ENCODE assay signal across 18 cellular contexts in genomic region chr2:109527846-109528705, GRCh38.
DNase-seq lines count a peak whose midpoint lies in the region; ATAC-seq and FAIRE-seq lines count a peak whose summit lies in the region.
"Had no signal": no experiment of that assay in that cellular context is flagged by ENCODE, and none has a peak within 500 bp of the region (broad histone marks: within the 10 kb centered on the region; RNA-seq: fewer than 3 reads in every experiment).

No MANE protein-coding gene starts in this region.

- H2BK5ac ChIP-seq in mesendoderm (ENCODE audit: low read length) = no peak overlapping the region

- no CpG with 5 or more reads among the region's 16 CpGs for WGBS in mesendoderm (ENCODE audit: extremely low coverage, insufficient coverage, low lambda C conversion rate)

- H4K5ac ChIP-seq in mesendoderm (ENCODE audit: low read length) = no peak overlapping the region

- ATAC-seq in sciatic nerve = no peak
- ATAC-seq in HG02759 (IDR thresholded peaks at IDR 0.05; ENCODE audit: unreplicated experiment) = no peak
- ATAC-seq in GM19395 (IDR thresholded peaks at IDR 0.05; ENCODE audit: unreplicated experiment) = no peak

- H3K9ac ChIP-seq in mesendoderm (ENCODE audit: low read length) = no peak overlapping the region

- H3K4ac ChIP-seq in mesendoderm (ENCODE audit: low read depth, low read length) = no peak overlapping the region

- no peak overlapping the region for H2BK120ac ChIP-seq in mesendoderm (ENCODE audit: low read depth, low read length)

- intact Hi-C loops in sciatic nerve (cut with DNase I) = no loop called here

- H3K27me3 ChIP-seq in mesendoderm (ENCODE audit: insufficient read depth, low read length, poor library complexity) = no peaks in the 10 kb centered on the region
- H3K27me3 ChIP-seq: Peyer's patch had no signal

- H3K27ac ChIP-seq in mesendoderm (ENCODE audit: low read depth, low read length) = no peak overlapping the region
- H3K27ac ChIP-seq: Peyer's patch had no signal

- no peak overlapping the region for H4K8ac ChIP-seq in mesendoderm (ENCODE audit: low read depth, low read length)

- no peak overlapping the region for H2BK15ac ChIP-seq in mesendoderm (replicated peaks; ENCODE audit: low read depth)

- H3K23ac ChIP-seq in mesendoderm (ENCODE audit: low read length) = no peak overlapping the region

- FAIRE-seq in RCC 7860 (lab: Jason Lieb, UNC) = no peak

- H3K79me1 ChIP-seq in mesendoderm (ENCODE audit: low read length) = no peaks in the 10 kb centered on the region

- H3K4me1 ChIP-seq in mesendoderm (ENCODE audit: control insufficient read depth, low read depth, low read length) = no peaks in the 10 kb centered on the region
- H3K4me1 ChIP-seq: Peyer's patch had no signal

- H3K56ac ChIP-seq in mesendoderm (ENCODE audit: low read length) = no peak overlapping the region

- H3K4me2 ChIP-seq in mesendoderm (ENCODE audit: low read length) = no peak overlapping the region

- H3K79me2 ChIP-seq in mesendoderm (ENCODE audit: control insufficient read depth, insufficient read depth, low read length) = no peaks in the 10 kb centered on the region

- no peak overlapping the region for H2AK5ac ChIP-seq in mesendoderm (ENCODE audit: low read length)

- H3K36me3 ChIP-seq in mesendoderm (ENCODE audit: control insufficient read depth, insufficient read depth, low read length) = no peaks in the 10 kb centered on the region
- H3K36me3 ChIP-seq: Peyer's patch had no signal

- peak; percentile 64 for DNase-seq in ELF-1 (ENCODE audit: low read depth, low spot score)
- peak; percentile 23 for DNase-seq in RCC 7860 (ENCODE audit: low spot score)
- DNase-seq in mesendoderm = peak; percentile 42
- DNase-seq in sciatic nerve (ENCODE audit: low spot score) = peak; percentile 36
- no peak for DNase-seq in activated naive CD4-positive, alpha-beta T cell treated with Interleukin-2 at 50 U/mL for 16 hours
- DNase-seq: ACHN; CD4-positive, alpha-beta memory T cell; DND-41; GF-D8; GOT3; HFFc6; NCI-H1105 treated with DMSO at 0.1 percent for 48 hours; NCI-H187 treated with DMSO at 0.1 percent for 48 hours; NCI-H510A; SIG-M5 had no signal

- H3K4me3 ChIP-seq in mesendoderm (ENCODE audit: low read length) = no peak overlapping the region
- H3K4me3 ChIP-seq: Peyer's patch had no signal

- no peak overlapping the region for H3K18ac ChIP-seq in mesendoderm (ENCODE audit: low read length)
